Comparison of ENCODE assay signal across 8 cellular contexts in the genomic region with DNA sequence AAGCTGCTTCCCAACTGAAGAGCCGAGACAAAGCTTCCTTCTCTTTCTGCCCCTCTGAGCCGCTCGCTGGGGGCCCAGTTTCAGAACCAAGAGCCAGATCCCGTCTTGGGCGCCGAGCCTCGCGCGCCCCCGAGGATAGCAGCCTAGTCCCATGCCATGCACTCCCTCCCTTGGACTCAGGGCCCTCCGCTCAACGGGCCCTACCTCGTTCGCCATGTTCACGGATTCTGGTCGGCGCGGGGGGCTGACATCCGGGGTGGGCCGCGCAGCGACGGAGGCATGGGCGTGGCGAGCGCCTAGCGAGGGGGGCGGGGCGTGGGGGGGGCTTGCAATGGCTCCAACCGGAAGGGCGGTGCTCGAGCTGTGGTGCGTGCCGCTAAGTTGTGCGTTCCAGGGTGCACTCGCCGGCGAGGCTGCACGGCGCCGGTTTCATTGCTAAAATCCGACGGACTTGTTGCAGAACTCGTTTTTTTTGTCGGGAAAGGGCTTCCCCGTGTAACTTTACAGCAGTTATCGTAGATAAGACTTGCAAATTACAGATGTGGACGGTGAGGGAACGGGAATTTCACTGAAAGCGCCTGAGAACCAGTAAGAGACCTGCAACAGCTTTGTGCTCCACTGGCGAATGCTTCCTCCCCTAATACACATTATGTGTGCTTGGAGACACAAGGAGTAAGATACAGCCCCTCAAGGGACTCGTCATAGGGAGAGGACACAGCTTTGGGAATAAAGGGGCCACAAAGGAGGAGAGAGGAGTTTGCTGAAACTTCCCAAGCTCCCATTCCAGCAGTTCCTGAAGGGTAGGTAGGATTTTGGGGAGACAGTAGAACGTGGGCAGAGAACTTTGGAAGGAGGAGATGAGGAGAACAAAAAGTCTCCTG. TPM values are rescaled to one million over a fixed set of nuclear protein-coding genes. Genes with fewer than 3 reads are reported as not detected.
A peak's percentile ranks its signal among the peaks of the same experiment; 100 is the strongest.
DNase-seq lines count a peak whose midpoint lies in the region; ATAC-seq lines count a peak whose summit lies in the region.

ADH5 (minus strand) TSS at position 304 of the 881 bp plus-strand sequence; CDS start at position 216, 88 bp downstream.

- H3K9ac ChIP-seq in endocrine pancreas (ENCODE audit: control insufficient read depth, insufficient read depth, low read length), result peak within 1 kb of the TSS; percentile 45
- peak within 1 kb of the TSS; percentile 95 for H3K9ac ChIP-seq in mesendoderm (ENCODE audit: low read length)

- peak within 1 kb of the TSS; percentile 0 for H2BK120ac ChIP-seq in mesendoderm (ENCODE audit: low read depth, low read length)

- peak within 1 kb of the TSS; percentile 54 for H4K5ac ChIP-seq in mesendoderm (ENCODE audit: low read length)

- peak within 1 kb of the TSS; percentile 98 for H3K56ac ChIP-seq in mesendoderm (ENCODE audit: low read length)

- H3K9me3 Mint-ChIP-seq in activated CD8-positive, alpha-beta memory T cell treated with anti-CD3 and anti-CD28 coated beads, Interleukin-2, amount 10 ng/mL, durations not matched to agents 7 days and 5 days (ENCODE audit: low read depth), result no peaks in the 10 kb centered on the region

- no peaks in the 10 kb centered on the region for H3K36me3 ChIP-seq in endocrine pancreas (ENCODE audit: control insufficient read depth, insufficient read depth, low read length)
- H3K36me3 ChIP-seq in mesendoderm (ENCODE audit: control insufficient read depth, insufficient read depth, low read length), result peaks cover 4% of the 10 kb centered on the region

- peak within 1 kb of the TSS; percentile 83 for H3K18ac ChIP-seq in mesendoderm (ENCODE audit: low read length)

- H3K27me3 Mint-ChIP-seq in activated CD8-positive, alpha-beta memory T cell treated with anti-CD3 and anti-CD28 coated beads, Interleukin-2, amount 10 ng/mL, durations not matched to agents 7 days and 5 days, result peaks cover 3% of the 10 kb centered on the region

- peaks cover 9% of the 10 kb centered on the region for H3K79me1 ChIP-seq in mesendoderm (ENCODE audit: low read length)

- peak within 1 kb of the TSS; percentile 35 for H3K23ac ChIP-seq in mesendoderm (ENCODE audit: low read length)

- no peaks in the 10 kb centered on the region for H3K9me3 ChIP-seq in endocrine pancreas (ENCODE audit: control insufficient read depth, low read length)

- H4K8ac ChIP-seq in mesendoderm (ENCODE audit: low read depth, low read length), result no peak within 1 kb of the TSS

- H3K4me1 ChIP-seq in endocrine pancreas (ENCODE audit: control insufficient read depth, insufficient read depth, low read length) (peaks cover 6% of the 10 kb centered on the region), mesendoderm (ENCODE audit: control insufficient read depth, low read depth, low read length) (peaks cover 4% of the 10 kb centered on the region)

- no peak within 1 kb of the TSS for H2BK15ac ChIP-seq in mesendoderm (replicated peaks; ENCODE audit: low read depth)

- peaks cover 40% of the 10 kb centered on the region for H3K4me1 Mint-ChIP-seq in activated CD8-positive, alpha-beta memory T cell treated with anti-CD3 and anti-CD28 coated beads, Interleukin-2, amount 10 ng/mL, durations not matched to agents 7 days and 5 days

- peaks cover 36% of the 10 kb centered on the region for H3K79me2 ChIP-seq in mesendoderm (ENCODE audit: control insufficient read depth, insufficient read depth, low read length)

- peak; percentile 73 for DNase-seq in CMK (ENCODE audit: low read depth)
- peak; percentile 26 for DNase-seq in HS-27A (ENCODE audit: low read depth)
- peak; percentile 68 to 78 for DNase-seq in NOMO-1 (lab: John Stamatoyannopoulos, UW; ENCODE audit: unreplicated experiment in 2 of 2)
- DNase-seq in activated CD8-positive, alpha-beta memory T cell treated with anti-CD3 and anti-CD28 coated beads, Interleukin-2, amount 10 ng/mL, durations not matched to agents 7 days and 5 days, result peak; percentile 94
- peak; percentile 90 for DNase-seq in mesendoderm
- peak; percentile 81 for DNase-seq in stimulated activated CD8-positive, alpha-beta memory T cell treated with anti-CD3 and anti-CD28 coated beads, Interleukin-12 subunit alpha, Interleukin-12 subunit beta, amount 100 ng/mL, for 4 hours (ENCODE audit: low read depth)

- peak within 1 kb of the TSS; percentile 75 for H2BK5ac ChIP-seq in mesendoderm (ENCODE audit: low read length)

- H3K36me3 Mint-ChIP-seq in activated CD8-positive, alpha-beta memory T cell treated with anti-CD3 and anti-CD28 coated beads, Interleukin-2, amount 10 ng/mL, durations not matched to agents 7 days and 5 days, result peaks cover 21% of the 10 kb centered on the region

- H3K27me3 ChIP-seq in endocrine pancreas (ENCODE audit: control insufficient read depth, insufficient read depth, low read length) (no peaks in the 10 kb centered on the region), mesendoderm (ENCODE audit: insufficient read depth, low read length, poor library complexity) (no peaks in the 10 kb centered on the region)

- no peak within 1 kb of the TSS for H2AK5ac ChIP-seq in mesendoderm (ENCODE audit: low read length)

- peak within 1 kb of the TSS; percentile 73 for H3K27ac ChIP-seq in mesendoderm (ENCODE audit: low read depth, low read length)

- peak within 1 kb of the TSS; percentile 95 for H3K27ac Mint-ChIP-seq in activated CD8-positive, alpha-beta memory T cell treated with anti-CD3 and anti-CD28 coated beads, Interleukin-2, amount 10 ng/mL, durations not matched to agents 7 days and 5 days

- H3K4me3 ChIP-seq in endocrine pancreas (ENCODE audit: control insufficient read depth, insufficient read depth, low read length) (peak within 1 kb of the TSS; percentile 96), mesendoderm (ENCODE audit: low read length) (peak within 1 kb of the TSS; percentile 84)

- H3K4me2 ChIP-seq in mesendoderm (ENCODE audit: low read length), result peak within 1 kb of the TSS; percentile 85

- WGBS in mesendoderm (ENCODE audit: extremely low coverage, insufficient coverage, low lambda C conversion rate), result no CpG with 5 or more reads among the region's 53 CpGs

- H3K4me3 Mint-ChIP-seq in activated CD8-positive, alpha-beta memory T cell treated with anti-CD3 and anti-CD28 coated beads, Interleukin-2, amount 10 ng/mL, durations not matched to agents 7 days and 5 days, result peak within 1 kb of the TSS; percentile 84

- peak; percentile 85 for ATAC-seq in GM19468 (IDR thresholded peaks at IDR 0.05; ENCODE audit: extremely low read depth, unreplicated experiment)
- ATAC-seq in activated CD8-positive, alpha-beta memory T cell treated with anti-CD3 and anti-CD28 coated beads, Interleukin-2, amount 10 ng/mL, durations not matched to agents 7 days and 5 days, result peak; percentile 97

- CTCF ChIA-PET in activated CD8-positive, alpha-beta memory T cell treated with anti-CD3 and anti-CD28 coated beads, Interleukin-2, amount 10 ng/mL, durations not matched to agents 7 days and 5 days (lab: Charles Lee), result interaction anchor here (1.0 to 4.2 kb wide), 6 partner anchors 32 to 946 kb away, joined by 3 to 30 read pairs (median 4); partner anchors contain the start of genes METAP1 and STPG2

- peak within 1 kb of the TSS; percentile 65 for H3K4ac ChIP-seq in mesendoderm (ENCODE audit: low read depth, low read length)

RNA-seq across cellular contexts. Expression of gene ADH5, which starts in this region (rescaled TPM):
- 10 to 100 TPM; 97.4 to 97.8 TPM for total RNA-seq in activated CD8-positive, alpha-beta memory T cell treated with anti-CD3 and anti-CD28 coated beads, Interleukin-2, amount 10 ng/mL, durations not matched to agents 7 days and 5 days
- polyA plus RNA-seq in mesendoderm (2013, experiment 1 of 2), result 185 TPM
- 183 TPM for polyA plus RNA-seq in mesendoderm (2013, experiment 2 of 2)

Comparison
In these comparisons a context has a peak if more than half of its experiments do, and no peak if none do; other contexts are left out.
1. Peak in every context shown above with its lines: DNase-seq, ATAC-seq, H3K4me3 ChIP-seq and H3K27ac ChIP-seq.
2. DNase-seq: peak in every context shown above with its lines; median percentile 94 in activated CD8-positive, alpha-beta memory T cell treated with anti-CD3 and anti-CD28 coated beads, Interleukin-2, amount 10 ng/mL, durations not matched to agents 7 days and 5 days; 90 in mesendoderm; 81 in stimulated activated CD8-positive, alpha-beta memory T cell treated with anti-CD3 and anti-CD28 coated beads, Interleukin-12 subunit alpha, Interleukin-12 subunit beta, amount 100 ng/mL, for 4 hours; 73 in CMK; 73 in NOMO-1; 26 in HS-27A.